In genomic region chr14:106115401-106115800, GRCh38 we compare ENCODE assay signal across 19 cellular contexts.
"Had no signal": no experiment of that assay in that cellular context is flagged by ENCODE, and none has a peak within 500 bp of the region (broad histone marks: within the 10 kb centered on the region; RNA-seq: fewer than 3 reads in every experiment).

No MANE protein-coding gene starts in this region.

- DNase-seq: activated effector memory CD4-positive, alpha-beta T cell treated with Interleukin-2 at 50 U/mL for 16 hours; activated T-cell treated with anti-CD3 and anti-CD28 coated beads, Interleukin-2, amount 50 U/mL, for 4 hours; colonic mucosa; dorsolateral prefrontal cortex; esophagus squamous epithelium; gastrocnemius medialis; head of caudate nucleus; hypothalamus; midbrain; nucleus accumbens; right cardiac atrium; stimulated activated CD4-positive, alpha-beta T cell treated with anti-CD3 and anti-CD28 coated beads, Interleukin-4, amount 100 ng/mL, for 24 hours; stimulated activated naive CD4-positive, alpha-beta T cell treated with Interleukin-2 at 50 U/mL for 16 hours; thyroid gland; upper lobe of right lung had no signal

- H3K27me3 ChIP-seq: colonic mucosa, thyroid gland had no signal

- H3K4me1 ChIP-seq: breast epithelium, colonic mucosa, esophagus squamous epithelium, gastrocnemius medialis, parathyroid adenoma, thyroid gland, upper lobe of right lung had no signal

- H3K9ac ChIP-seq: parathyroid adenoma had no signal

- H3K36me3 ChIP-seq: breast epithelium, colonic mucosa, esophagus squamous epithelium, gastrocnemius medialis, thyroid gland, upper lobe of right lung had no signal

- ATAC-seq: activated T-cell treated with anti-CD3 and anti-CD28 coated beads, Interleukin-2, amount 50 U/mL, for 4 hours; gastrocnemius medialis; right cardiac atrium; upper lobe of right lung had no signal

- H3K4me3 ChIP-seq: breast epithelium, colonic mucosa, dorsolateral prefrontal cortex, esophagus squamous epithelium, gastrocnemius medialis, thyroid gland, upper lobe of right lung had no signal

- H3K4me3 Mint-ChIP-seq: activated CD4-positive, alpha-beta T cell treated with anti-CD3 and anti-CD28 coated beads, Interleukin-2, amount 10 ng/mL, durations not matched to agents 24 days and 14 days; activated naive CD4-positive, alpha-beta T cell treated with anti-CD3 and anti-CD28 coated beads, Interleukin-2, amount 50 U/mL, for 24 hours; activated T-cell treated with anti-CD3 and anti-CD28 coated beads, Interleukin-2, amount 50 U/mL, for 4 hours had no signal

- H3K9me3 ChIP-seq: breast epithelium, colonic mucosa, esophagus squamous epithelium, gastrocnemius medialis, thyroid gland, upper lobe of right lung had no signal

- H3K27ac Mint-ChIP-seq: activated CD4-positive, alpha-beta T cell treated with anti-CD3 and anti-CD28 coated beads, Interleukin-2, amount 10 ng/mL, durations not matched to agents 24 days and 14 days; activated naive CD4-positive, alpha-beta T cell treated with anti-CD3 and anti-CD28 coated beads, Interleukin-2, amount 50 U/mL, for 24 hours had no signal

- H2AFZ ChIP-seq: parathyroid adenoma had no signal

- H3K9me3 Mint-ChIP-seq: activated CD4-positive, alpha-beta T cell treated with anti-CD3 and anti-CD28 coated beads, Interleukin-2, amount 10 ng/mL, durations not matched to agents 24 days and 14 days; activated naive CD4-positive, alpha-beta T cell treated with anti-CD3 and anti-CD28 coated beads, Interleukin-2, amount 50 U/mL, for 24 hours; activated T-cell treated with anti-CD3 and anti-CD28 coated beads, Interleukin-2, amount 50 U/mL, for 4 hours had no signal

- H3K36me3 Mint-ChIP-seq: activated naive CD4-positive, alpha-beta T cell treated with anti-CD3 and anti-CD28 coated beads, Interleukin-2, amount 50 U/mL, for 24 hours had no signal

- H3K79me2 ChIP-seq: parathyroid adenoma had no signal

- H3K27ac ChIP-seq: breast epithelium, colonic mucosa, dorsolateral prefrontal cortex, esophagus squamous epithelium, gastrocnemius medialis, parathyroid adenoma, thyroid gland, upper lobe of right lung had no signal
